ENCODE assay signal across 8 cellular contexts in the genomic region with DNA sequence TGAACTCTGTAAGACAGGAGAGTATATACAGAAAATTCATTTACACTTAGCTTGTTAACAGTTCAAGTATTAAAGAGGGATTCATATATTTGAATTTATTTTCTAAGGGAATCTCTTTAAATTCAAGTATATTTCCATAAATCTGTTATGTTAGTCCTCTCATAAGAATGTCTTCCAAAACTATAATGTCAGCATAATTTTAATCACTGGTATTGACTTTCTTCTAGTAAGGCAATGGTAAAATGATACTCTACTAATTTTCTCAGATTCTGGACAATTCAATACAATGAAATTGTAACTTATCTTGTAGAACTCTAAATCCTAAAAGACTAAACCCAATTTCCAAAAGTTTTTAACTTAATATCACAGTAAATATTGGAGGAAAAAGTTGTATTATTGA.
"Had no signal": no experiment of that assay in that cellular context is flagged by ENCODE, and none has a peak within 500 bp of the region (broad histone marks: within the 10 kb centered on the region; RNA-seq: fewer than 3 reads in every experiment).

No MANE protein-coding gene starts in this region.

- H3K4me3 Mint-ChIP-seq: GM23338, H9, IgD-negative memory B cell had no signal

- H3K27me3 Mint-ChIP-seq: IgD-negative memory B cell had no signal

- H3K4me2 ChIP-seq: GM23338 had no signal

- H2AFZ ChIP-seq: GM23338 had no signal

- H3K4me3 ChIP-seq: GM23338 had no signal

- ATAC-seq: GM23338 had no signal

- H3K36me3 Mint-ChIP-seq: IgD-negative memory B cell had no signal

- H3K27ac ChIP-seq: HL-60 had no signal

- H3K4me1 Mint-ChIP-seq: GM23338, H9, IgD-negative memory B cell had no signal

- FAIRE-seq: H1, H54 had no signal

- DNase-seq: H9, HCEC 1CT, KG1 had no signal

- H3K9me3 Mint-ChIP-seq: H9 had no signal

- H3K27ac Mint-ChIP-seq: GM23338, H9, IgD-negative memory B cell had no signal
